ENCODE assay signal across 9 cellular contexts in genomic region chr20:32672315-32672981, GRCh38. TPM values are rescaled to one million over a fixed set of nuclear protein-coding genes. Genes with fewer than 3 reads are reported as not detected.
A peak's percentile ranks its signal among the peaks of the same experiment; 100 is the strongest.
DNase-seq lines count a peak whose midpoint lies in the region; ATAC-seq and TF ChIP-seq lines count a peak whose summit lies in the region.
"Had no signal": no experiment of that assay in that cellular context is flagged by ENCODE, and none has a peak within 500 bp of the region (broad histone marks: within the 10 kb centered on the region; RNA-seq: fewer than 3 reads in every experiment).

No MANE protein-coding gene starts in this region.

- H3K4me1 ChIP-seq in endodermal cell (ENCODE audit: control insufficient read depth, insufficient read depth, low read length) (peaks cover under 1% of the 10 kb centered on the region), BE2C (no peaks in the 10 kb centered on the region)
- H3K4me1 ChIP-seq: right lobe of liver had no signal

- peak; percentile 58 for DNase-seq in Ammon's horn (ENCODE audit: low spot score)
- DNase-seq in NAMALWA (ENCODE audit: low spot score), result peak; percentile 58
- no peak for DNase-seq in endodermal cell
- no peak for DNase-seq in hepatic stellate cell (ENCODE audit: low spot score)
- DNase-seq in MG63, result no peak
- no peak for DNase-seq in BE2C
- no peak for DNase-seq in NCI-H1105 (lab: John Stamatoyannopoulos, UW)
- DNase-seq: right lobe of liver had no signal

- no peaks in the 10 kb centered on the region for H3K9me3 Mint-ChIP-seq in endodermal cell

- TF ChIP-seq CTCF in endodermal cell (conservative IDR thresholded peaks at IDR 0.05) (no peak), BE2C (IDR thresholded peaks at IDR 0.05; ENCODE audit: low read depth, low read length) (no peak)

- H3K9me3 ChIP-seq in endodermal cell (ENCODE audit: control insufficient read depth, low read length) (no peaks in the 10 kb centered on the region), MG63 (no peaks in the 10 kb centered on the region), BE2C (no peaks in the 10 kb centered on the region)
- H3K9me3 ChIP-seq: right lobe of liver had no signal

- H3K27ac Mint-ChIP-seq in endodermal cell, result peak overlapping the region; percentile 85

- H3K36me3 ChIP-seq in endodermal cell (ENCODE audit: control insufficient read depth, insufficient read depth, low read length) (no peaks in the 10 kb centered on the region), MG63 (no peaks in the 10 kb centered on the region), BE2C (no peaks in the 10 kb centered on the region)
- H3K36me3 ChIP-seq: right lobe of liver had no signal

- no peak overlapping the region for H3K4me3 Mint-ChIP-seq in endodermal cell

- H3K27me3 ChIP-seq in endodermal cell (ENCODE audit: control insufficient read depth, insufficient read depth, low read length, poor library complexity, severe bottlenecking) (no peaks in the 10 kb centered on the region), MG63 (no peaks in the 10 kb centered on the region), BE2C (no peaks in the 10 kb centered on the region)
- H3K27me3 ChIP-seq: right lobe of liver had no signal

- ATAC-seq in GM19438 (IDR thresholded peaks at IDR 0.05; ENCODE audit: low read depth, unreplicated experiment), result peak; percentile 14

- H3K27me3 Mint-ChIP-seq in endodermal cell (ENCODE audit: insufficient read depth), result no peaks in the 10 kb centered on the region

- peaks cover 14% of the 10 kb centered on the region for H3K4me1 Mint-ChIP-seq in endodermal cell

- H3K4me3 ChIP-seq in endodermal cell (ENCODE audit: low read length), result no peak overlapping the region
- no peak overlapping the region for H3K4me3 ChIP-seq in MG63
- no peak overlapping the region for H3K4me3 ChIP-seq in BE2C (ENCODE audit: low read depth, low read length)
- H3K4me3 ChIP-seq: right lobe of liver had no signal

- peak overlapping the region; percentile 16 for H3K27ac ChIP-seq in endodermal cell (ENCODE audit: low read depth, low read length)
- H3K27ac ChIP-seq: right lobe of liver had no signal

- 77 to 83% methylated on average over 2 to 3 of the region's 3 CpGs for WGBS in endodermal cell (ENCODE audit: insufficient coverage in 1 of 2, insufficient read length in 1 of 2), 2 experiments

- H3K9ac ChIP-seq in endodermal cell (ENCODE audit: extremely low read depth, low read length, poor library complexity, severe bottlenecking), result no peak overlapping the region

- no peaks in the 10 kb centered on the region for H3K36me3 Mint-ChIP-seq in endodermal cell (ENCODE audit: low read depth)

RNA-seq across cellular contexts. Expression of gene C20orf203, which starts 1.3 kb away (rescaled TPM):
- under 1 TPM; 0.18 to 0.24 TPM for total RNA-seq in endodermal cell
- polyA plus RNA-seq in endodermal cell (2013, experiment 1 of 2), result 0.28 TPM
- 0.41 TPM for polyA plus RNA-seq in endodermal cell (2013, experiment 2 of 2)
- not detected in 2 replicates for total RNA-seq in MG63 (2014; rRNA removed; shearing (Covaris generic); ENCODE audit: low replicate concordance)
- not detected for polyA plus RNA-seq in BE2C (2012; ENCODE audit: insufficient read depth, insufficient read length, low read depth)
- total RNA-seq: right lobe of liver had no signal

Comparison
In these comparisons a context has a peak if more than half of its experiments do, and no peak if none do; other contexts are left out.
1. DNase-seq: peak in Ammon's horn (single experiment) and NAMALWA (single experiment); none in endodermal cell (single experiment), hepatic stellate cell (single experiment), MG63 (single experiment), BE2C (single experiment) and NCI-H1105 (single experiment).